In genomic region chr4:7291372-7292135, GRCh38 we compare ENCODE assay signal across 14 cellular contexts.
A peak's percentile ranks its signal among the peaks of the same experiment; 100 is the strongest.
DNase-seq lines count a peak whose midpoint lies in the region; ATAC-seq, FAIRE-seq and TF ChIP-seq lines count a peak whose summit lies in the region.
"Had no signal": no experiment of that assay in that cellular context is flagged by ENCODE, and none has a peak within 500 bp of the region (broad histone marks: within the 10 kb centered on the region; RNA-seq: fewer than 3 reads in every experiment).

No MANE protein-coding gene starts in this region.

- 28 to 42% methylated on average over 20 of the region's 20 CpGs for WGBS in aorta, 2 donors

- no peaks in the 10 kb centered on the region for H3K9me3 ChIP-seq in aorta (ENCODE audit: control insufficient read depth, low read length)
- H3K9me3 ChIP-seq: Caco-2 had no signal

- no peaks in the 10 kb centered on the region for H3K36me3 Mint-ChIP-seq in stimulated activated effector memory CD8-positive, alpha-beta T cell treated with anti-CD3 and anti-CD28 coated beads, Interleukin-12 subunit alpha, Interleukin-12 subunit beta, amount 100 ng/mL, for 72 hours
- H3K36me3 Mint-ChIP-seq: IgD-negative memory B cell had no signal

- H3K4me1 Mint-ChIP-seq in stimulated activated effector memory CD8-positive, alpha-beta T cell treated with anti-CD3 and anti-CD28 coated beads, Interleukin-12 subunit alpha, Interleukin-12 subunit beta, amount 100 ng/mL, for 72 hours, result no peaks in the 10 kb centered on the region
- H3K4me1 Mint-ChIP-seq: IgD-negative memory B cell had no signal

- intact Hi-C loops in aorta (cut with DNase I), result no loop called here

- no peak for FAIRE-seq in frontal cortex (lab: Jason Lieb, UNC)

- no peak for TF ChIP-seq POLR2A in GM18505 (IDR thresholded peaks at IDR 0.05; ENCODE audit: borderline replicate concordance, extremely low read depth, insufficient read depth, insufficient read length)

- no peak overlapping the region for H3K27ac ChIP-seq in aorta (ENCODE audit: low read depth in 1 of 2, low read length in 2 of 2)
- H3K27ac ChIP-seq: cardiac muscle cell, skin epidermis had no signal

- DNase-seq in RPMI7951 (ENCODE audit: low read depth) (peak; percentile 83), frontal cortex (ENCODE audit: low spot score in 2 of 2) (peak; percentile 49 to 50), mucosa of gallbladder (ENCODE audit: low spot score) (peak; percentile 27), aorta (peak; percentile 69 to 91), SK-N-DZ (ENCODE audit: low spot score) (no peak)
- no peak for DNase-seq in stimulated activated effector memory CD8-positive, alpha-beta T cell treated with anti-CD3 and anti-CD28 coated beads, Interleukin-12 subunit alpha, Interleukin-12 subunit beta, amount 100 ng/mL, for 72 hours (ENCODE audit: low spot score in 2 of 2)
- DNase-seq: activated CD4-positive, alpha-beta T cell treated with anti-CD3 and anti-CD28 coated beads, Interleukin-2, amount 50 U/mL, for 4 hours; Caco-2; NCI-H187 treated with DMSO at 0.1 percent for 48 hours; NCI-H748 treated with DMSO at 0.1 percent for 48 hours had no signal

- H3K27me3 ChIP-seq in aorta (ENCODE audit: control insufficient read depth in 1 of 2, insufficient read depth in 2 of 2, low read length in 1 of 2), result no peaks in the 10 kb centered on the region
- H3K27me3 ChIP-seq: cardiac muscle cell had no signal

- no peaks in the 10 kb centered on the region for H3K36me3 ChIP-seq in aorta (ENCODE audit: control insufficient read depth in 1 of 2, insufficient read depth in 2 of 2, low read length in 1 of 2)
- H3K36me3 ChIP-seq: cardiac muscle cell had no signal

- ATAC-seq in aorta (ENCODE audit: low FRiP score) (no peak), GM18505 (IDR thresholded peaks at IDR 0.05; ENCODE audit: unreplicated experiment) (no peak)
- no peak for ATAC-seq in stimulated activated effector memory CD8-positive, alpha-beta T cell treated with anti-CD3 and anti-CD28 coated beads, Interleukin-12 subunit alpha, Interleukin-12 subunit beta, amount 100 ng/mL, for 72 hours

- no peaks in the 10 kb centered on the region for H3K9me3 Mint-ChIP-seq in stimulated activated effector memory CD8-positive, alpha-beta T cell treated with anti-CD3 and anti-CD28 coated beads, Interleukin-12 subunit alpha, Interleukin-12 subunit beta, amount 100 ng/mL, for 72 hours

- H3K4me3 ChIP-seq in aorta (ENCODE audit: low read length in 2 of 2), result no peak overlapping the region
- H3K4me3 ChIP-seq: cardiac muscle cell, skin epidermis had no signal

- H3K4me3 Mint-ChIP-seq in stimulated activated effector memory CD8-positive, alpha-beta T cell treated with anti-CD3 and anti-CD28 coated beads, Interleukin-12 subunit alpha, Interleukin-12 subunit beta, amount 100 ng/mL, for 72 hours, result no peak overlapping the region
- H3K4me3 Mint-ChIP-seq: IgD-negative memory B cell had no signal

- no peaks in the 10 kb centered on the region for H3K4me1 ChIP-seq in aorta (ENCODE audit: control insufficient read depth in 1 of 2, insufficient read depth in 2 of 2, low read length in 2 of 2)
- H3K4me1 ChIP-seq: Caco-2 had no signal

- H3K27ac Mint-ChIP-seq in stimulated activated effector memory CD8-positive, alpha-beta T cell treated with anti-CD3 and anti-CD28 coated beads, Interleukin-12 subunit alpha, Interleukin-12 subunit beta, amount 100 ng/mL, for 72 hours, result no peak overlapping the region
- H3K27ac Mint-ChIP-seq: IgD-negative memory B cell had no signal

Comparison
In these comparisons a context has a peak if more than half of its experiments do, and no peak if none do; other contexts are left out.
1. DNase-seq: peak in RPMI7951 (single experiment), frontal cortex (2 of 2), mucosa of gallbladder (single experiment) and aorta (2 of 2); none in SK-N-DZ (single experiment) and stimulated activated effector memory CD8-positive, alpha-beta T cell treated with anti-CD3 and anti-CD28 coated beads, Interleukin-12 subunit alpha, Interleukin-12 subunit beta, amount 100 ng/mL, for 72 hours (0 of 2).